In the genomic region with DNA sequence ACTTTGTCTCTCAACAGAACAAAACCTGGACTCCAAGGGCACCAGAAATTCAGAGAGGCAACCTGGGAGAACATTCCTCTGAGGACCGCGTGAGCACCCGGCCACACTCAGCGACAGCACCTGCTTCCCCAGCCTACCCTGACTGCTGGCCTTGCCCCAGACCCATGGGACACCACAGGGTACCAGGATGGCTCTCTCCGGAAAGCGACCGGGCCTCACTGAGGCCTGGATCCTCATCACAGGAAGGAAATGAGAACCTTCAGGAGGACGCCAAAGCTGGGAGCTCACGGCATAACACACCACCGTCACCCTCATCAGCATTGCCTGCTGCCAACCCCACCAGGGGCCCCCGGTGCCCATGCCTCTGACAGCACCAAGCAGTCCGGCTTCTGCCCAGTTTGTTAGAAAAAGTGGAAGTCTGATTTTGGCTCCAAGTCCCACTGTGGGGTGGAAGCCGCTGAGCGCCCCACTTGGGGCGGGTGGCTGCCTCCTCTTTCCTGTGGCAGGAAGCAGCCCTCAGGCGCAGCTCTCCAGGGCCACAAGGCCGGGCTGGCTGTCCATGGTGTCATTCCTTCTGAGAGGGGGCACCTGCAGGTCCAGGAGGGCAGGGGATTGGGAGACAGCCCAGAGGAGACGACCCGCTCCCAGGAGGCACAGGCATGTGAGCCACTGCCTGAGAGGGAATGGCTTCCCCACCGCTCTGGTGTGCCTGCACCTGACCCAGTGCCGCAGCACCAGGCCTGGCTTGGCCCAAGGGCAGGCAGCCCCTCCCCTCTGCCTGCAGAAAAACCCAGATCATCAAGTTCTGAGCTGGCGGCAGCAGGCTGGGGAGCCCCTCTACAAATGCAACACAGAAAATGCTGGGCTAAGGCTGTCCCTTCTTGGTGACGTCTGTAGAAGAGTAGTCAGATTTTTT, we compare ENCODE assay signal across 10 cellular contexts. TPM values are rescaled to one million over a fixed set of nuclear protein-coding genes. Genes with fewer than 3 reads are reported as not detected.
DNase-seq lines count a peak whose midpoint lies in the region; ATAC-seq, FAIRE-seq and TF ChIP-seq lines count a peak whose summit lies in the region.
"Had no signal": no experiment of that assay in that cellular context is flagged by ENCODE, and none has a peak within 500 bp of the region (broad histone marks: within the 10 kb centered on the region; RNA-seq: fewer than 3 reads in every experiment).

No MANE protein-coding gene starts in this region.

- no peak overlapping the region for H3K4me3 ChIP-seq in mesenchymal stem cell (ENCODE audit: insufficient read depth in 1 of 2, low read depth in 1 of 2, low read length in 2 of 2)
- no peak overlapping the region for H3K4me3 ChIP-seq in transverse colon
- H3K4me3 ChIP-seq in testis = no peak overlapping the region

- no peak overlapping the region for H2BK120ac ChIP-seq in mesenchymal stem cell (ENCODE audit: low read depth, low read length)

- TF ChIP-seq POLR2A in transverse colon (IDR thresholded peaks at IDR 0.05) (no peak), H54 (IDR thresholded peaks at IDR 0.05; ENCODE audit: low read depth, low read length) (no peak), testis (IDR thresholded peaks at IDR 0.05) (no peak)

- no peak overlapping the region for H2AFZ ChIP-seq in mesenchymal stem cell (ENCODE audit: low read depth, low read length)

- peak overlapping the region; percentile 71 for H4K91ac ChIP-seq in mesenchymal stem cell (ENCODE audit: low read length)

- H3K4me2 ChIP-seq in mesenchymal stem cell (ENCODE audit: low read length, poor library complexity, severe bottlenecking) = no peak overlapping the region
- H3K4me2 ChIP-seq: KMS-11 had no signal

- no peak for TF ChIP-seq EP300 in transverse colon (IDR thresholded peaks at IDR 0.05; ENCODE audit: low read depth)

- DNase-seq in activated gamma-delta T cell treated with Interleukin-2 at 50 U/mL for 16 hours (peak; percentile 6), activated gamma-delta T cell (lab: John Stamatoyannopoulos, UW) (no peak), caudate nucleus (lab: John Stamatoyannopoulos, UW) (peak in 4 of 61 donors; percentile 24 to 41 (median 28)), mesenchymal stem cell (no peak), transverse colon (peak; percentile 8), H54 (ENCODE audit: insufficient read length, low spot score) (no peak), testis (no peak)
- DNase-seq: activated CD4-positive, alpha-beta T cell treated with anti-CD3 and anti-CD28 coated beads, Interleukin-2, amount 10 ng/mL, durations not matched to agents 24 days and 14 days had no signal

- no peak overlapping the region for H3K23ac ChIP-seq in mesenchymal stem cell (ENCODE audit: low read length in 2 of 2)

- 95% methylated on average over 21 of the region's 23 CpGs for WGBS in mesenchymal stem cell
- WGBS in transverse colon (ENCODE audit: low coverage in 1 of 2), 2 donors = 78% methylated on average over 22 of the region's 23 CpGs; no CpG with 5 or more reads in 1 of the 2 donors
- WGBS in testis, 2 donors = 52 to 69% methylated on average over 12 to 23 of the region's 23 CpGs

- no peak overlapping the region for H3K9ac ChIP-seq in mesenchymal stem cell (ENCODE audit: low read length)
- H3K9ac ChIP-seq: KMS-11 had no signal

- H4K8ac ChIP-seq in mesenchymal stem cell (ENCODE audit: low read length) = no peak overlapping the region

- no peak overlapping the region for H2AK5ac ChIP-seq in mesenchymal stem cell (ENCODE audit: low read length, severe bottlenecking)

- H3K36me3 ChIP-seq in mesenchymal stem cell (ENCODE audit: control insufficient read depth in 1 of 2, insufficient read depth in 2 of 2, low read depth in 1 of 2, low read length in 2 of 2) (peaks cover 9 to 52% of the 10 kb centered on the region in 2 experiments), transverse colon (peaks cover 0 to 6% (median 0%) of the 10 kb centered on the region in 4 donors), testis (ENCODE audit: low read depth, missing control alignments) (no peaks in the 10 kb centered on the region)

- H2BK12ac ChIP-seq in mesenchymal stem cell (ENCODE audit: low read length in 2 of 2) = peak overlapping the region in 1 of 2 experiments; percentile 59

- no peak for ATAC-seq in HG03442 (IDR thresholded peaks at IDR 0.05; ENCODE audit: unreplicated experiment)

- no peak overlapping the region for H2BK5ac ChIP-seq in mesenchymal stem cell (ENCODE audit: low read depth, low read length, poor library complexity, severe bottlenecking)

- peaks cover 27% of the 10 kb centered on the region for H3K4me1 ChIP-seq in mesenchymal stem cell (ENCODE audit: control insufficient read depth, insufficient read depth, low read depth, low read length)
- H3K4me1 ChIP-seq in transverse colon = peaks cover 8 to 46% (median 19%) of the 10 kb centered on the region in 4 donors
- peaks cover 35% of the 10 kb centered on the region for H3K4me1 ChIP-seq in testis

- H3K4ac ChIP-seq in mesenchymal stem cell (ENCODE audit: low read depth in 1 of 2, low read length in 2 of 2) = no peak overlapping the region

- H3K27me3 ChIP-seq in mesenchymal stem cell (ENCODE audit: control insufficient read depth in 1 of 2, insufficient read depth in 1 of 2, low read length in 2 of 2) = no peaks in the 10 kb centered on the region
- no peaks in the 10 kb centered on the region for H3K27me3 ChIP-seq in transverse colon
- no peaks in the 10 kb centered on the region for H3K27me3 ChIP-seq in testis

- H3K9me3 ChIP-seq in mesenchymal stem cell (ENCODE audit: control insufficient read depth, low read length) (peaks cover 2% of the 10 kb centered on the region), transverse colon (no peaks in the 10 kb centered on the region), testis (no peaks in the 10 kb centered on the region)

- no peak for FAIRE-seq in H54 (lab: Jason Lieb, UNC)

- H3K79me1 ChIP-seq in mesenchymal stem cell (replicated peaks; ENCODE audit: low read length, poor library complexity, severe bottlenecking) = peaks cover 35% of the 10 kb centered on the region

- no peak overlapping the region for H3K18ac ChIP-seq in mesenchymal stem cell (ENCODE audit: low read depth in 1 of 2, low read length in 2 of 2)

- no peak overlapping the region for H3K14ac ChIP-seq in mesenchymal stem cell (ENCODE audit: low read length in 2 of 2)

- TF ChIP-seq CTCF in transverse colon (IDR thresholded peaks at IDR 0.05) (no peak), testis (IDR thresholded peaks at IDR 0.05) (no peak)

- in situ Hi-C loops in transverse colon (cut with MboI; ENCODE audit: low pct_ligation_motif_present in 1 of 4, low pct_unique_long_range_greater_than_20kb in 1 of 4, low sequenced_read_pairs in 3 of 4) = no loop called here

- H2BK15ac ChIP-seq in mesenchymal stem cell (ENCODE audit: low read depth, poor library complexity, severe bottlenecking) = no peak overlapping the region

- peak overlapping the region; percentile 69 for H3K27ac ChIP-seq in caudate nucleus (ENCODE audit: low read depth, low read length)
- H3K27ac ChIP-seq in mesenchymal stem cell (ENCODE audit: low read length, poor library complexity, severe bottlenecking) = no peak overlapping the region
- H3K27ac ChIP-seq in transverse colon = peak overlapping the region in 2 of 4 donors; percentile 30 to 35
- peak overlapping the region in 1 of 2 donors; percentile 64 for H3K27ac ChIP-seq in testis
- H3K27ac ChIP-seq: KMS-11 had no signal

- intact Hi-C loops in transverse colon (cut with DNase I; ENCODE audit: low total_unique reads) (no loop called here), testis (cut with DNase I; ENCODE audit: low total_unique reads) (no loop called here)

RNA-seq across cellular contexts. Expression of a gene that starts 38.6 kb away (rescaled TPM):
- 37.7 TPM for polyA plus RNA-seq in mesenchymal stem cell (2013, experiment 1 of 2)
- 37.3 TPM for polyA plus RNA-seq in mesenchymal stem cell (2013, experiment 2 of 2)
- total RNA-seq in transverse colon (10 to 100 TPM; 16.1 to 38.6 (median 26.5) TPM), testis (100 to 1,000 TPM; 143 to 203 TPM)
- polyA plus RNA-seq in testis (ENCODE audit: insufficient read depth, low read depth, low replicate concordance) = 58.7 TPM

Comparison
In these comparisons a context has a peak if more than half of its experiments do, and no peak if none do; other contexts are left out.
1. DNase-seq: peak in activated gamma-delta T cell treated with Interleukin-2 at 50 U/mL for 16 hours (single experiment) and transverse colon (single experiment); none in activated gamma-delta T cell (single experiment), mesenchymal stem cell (single experiment), H54 (single experiment) and testis (single experiment).